ENCODE assay signal across 19 cellular contexts in genomic region chr18:58076052-58076451, GRCh38. TPM values are rescaled to one million over a fixed set of nuclear protein-coding genes. Genes with fewer than 3 reads are reported as not detected.
DNase-seq lines count a peak whose midpoint lies in the region; ATAC-seq and TF ChIP-seq lines count a peak whose summit lies in the region.
"Had no signal": no experiment of that assay in that cellular context is flagged by ENCODE, and none has a peak within 500 bp of the region (broad histone marks: within the 10 kb centered on the region; RNA-seq: fewer than 3 reads in every experiment).

No MANE protein-coding gene starts in this region.

- H3K36me3 ChIP-seq in GM23248 (ENCODE audit: low read depth) (no peaks in the 10 kb centered on the region), transverse colon (no peaks in the 10 kb centered on the region)
- H3K36me3 ChIP-seq: cardiac muscle cell, neutrophil, uterus had no signal

- H3K27ac ChIP-seq in GM23248 (no peak overlapping the region), epithelial cell of prostate (peak overlapping the region; percentile 18), transverse colon (no peak overlapping the region), H9 (ENCODE audit: insufficient read length, low read depth, low read length) (no peak overlapping the region)
- H3K27ac ChIP-seq: cardiac muscle cell, neutrophil, uterus had no signal

- H3K27me3 ChIP-seq in GM23248 (replicated peaks; ENCODE audit: insufficient read depth): peaks cover 16% of the 10 kb centered on the region; the same call in 1 of the 2 replicates
- H3K27me3 ChIP-seq in transverse colon: no peaks in the 10 kb centered on the region
- no peaks in the 10 kb centered on the region for H3K27me3 ChIP-seq in H9 (ENCODE audit: insufficient read depth, low read length)
- H3K27me3 ChIP-seq: cardiac muscle cell, neutrophil, uterus had no signal

- H3K9me3 Mint-ChIP-seq in stimulated activated naive B cell treated with anti-CD40 and anti-IgM and Interleukin-4, amounts not matched to agents 10 μg/mL and 1 μg/mL and 100 μg/mL, for 72 hours: no peaks in the 10 kb centered on the region
- H3K9me3 Mint-ChIP-seq in H9: peaks cover 0 to 2% of the 10 kb centered on the region in 2 experiments; a peak in 1 of 5 replicates
- H3K9me3 Mint-ChIP-seq: activated T-cell treated with anti-CD3 and anti-CD28 coated beads, Interleukin-2, amount 50 U/mL, for 24 hours; memory B cell had no signal

- H3K27me3 Mint-ChIP-seq in stimulated activated naive B cell treated with anti-CD40 and anti-IgM and Interleukin-4, amounts not matched to agents 10 μg/mL and 1 μg/mL and 100 μg/mL, for 72 hours: peaks cover 0 to 5% of the 10 kb centered on the region in 2 donors
- no peaks in the 10 kb centered on the region; the same call in none of the 2 replicates for H3K27me3 Mint-ChIP-seq in H9 (ENCODE audit: low read depth)
- H3K27me3 Mint-ChIP-seq: memory B cell had no signal

- no peak overlapping the region for H3K56ac ChIP-seq in H9 (ENCODE audit: insufficient read length, low read depth, low read length)

- H3K4me1 Mint-ChIP-seq in stimulated activated naive B cell treated with anti-CD40 and anti-IgM and Interleukin-4, amounts not matched to agents 10 μg/mL and 1 μg/mL and 100 μg/mL, for 72 hours: no peaks in the 10 kb centered on the region
- peaks cover 23 to 40% of the 10 kb centered on the region in 2 experiments for H3K4me1 Mint-ChIP-seq in H9

- H2BK5ac ChIP-seq in H9 (ENCODE audit: insufficient read length, low read length): no peak overlapping the region

- no peak overlapping the region for H2BK12ac ChIP-seq in H9 (ENCODE audit: insufficient read length, low read depth, low read length)

- DNase-seq in GM23248 (peak; percentile 7), NCI-H226 (peak; percentile 46), epithelial cell of prostate (ENCODE audit: low read depth, low spot score) (no peak), renal cortical epithelial cell (ENCODE audit: low read depth) (peak; percentile 49), transverse colon (no peak), H9 (no peak)
- DNase-seq in stimulated activated naive B cell treated with anti-CD40 and anti-IgM and Interleukin-4, amounts not matched to agents 10 μg/mL and 1 μg/mL and 100 μg/mL, for 72 hours: no peak
- DNase-seq: activated gamma-delta T cell treated with Interleukin-2 at 50 U/mL for 16 hours; activated T-cell treated with anti-CD3 and anti-CD28 coated beads, Interleukin-2, amount 50 U/mL, for 24 hours; endodermal cell; GOT3; KG1; NCI-H526; small intestine; stimulated activated CD4-positive, alpha-beta T cell treated with anti-CD3 and anti-CD28 coated beads, Interleukin-2, amount 100 ng/mL, for 24 hours; uterus had no signal

- intact Hi-C loops in transverse colon (cut with DNase I; ENCODE audit: low total_unique reads): no loop called here

- H3K4me3 Mint-ChIP-seq in stimulated activated naive B cell treated with anti-CD40 and anti-IgM and Interleukin-4, amounts not matched to agents 10 μg/mL and 1 μg/mL and 100 μg/mL, for 72 hours: no peak overlapping the region
- H3K4me3 Mint-ChIP-seq in H9: no peak overlapping the region
- H3K4me3 Mint-ChIP-seq: activated T-cell treated with anti-CD3 and anti-CD28 coated beads, Interleukin-2, amount 50 U/mL, for 24 hours; endodermal cell; memory B cell had no signal

- H3T11ph ChIP-seq in H9 (ENCODE audit: low read length): no peak overlapping the region

- WGBS in GM23248 (ENCODE audit: low coverage in 1 of 2, low lambda C conversion rate in 2 of 2, missing lambda C conversion rate in 2 of 2), 2 experiments: 32 to 46% methylated on average over 2 of the region's 2 CpGs
- WGBS in transverse colon (ENCODE audit: low coverage in 1 of 2), 2 donors: 85 to 86% methylated on average over 2 of the region's 2 CpGs
- WGBS in H9 (ENCODE audit: extremely low coverage, insufficient read length, low lambda C conversion rate): no CpG with 5 or more reads among the region's 2 CpGs

- no peak for TF ChIP-seq POLR2A in transverse colon (IDR thresholded peaks at IDR 0.05)

- no peak overlapping the region for H4K8ac ChIP-seq in H9 (replicated peaks; ENCODE audit: insufficient read length, low read depth, low read length)

- no peaks in the 10 kb centered on the region for H4K20me1 ChIP-seq in GM23248 (ENCODE audit: insufficient read depth)
- H4K20me1 ChIP-seq in H9 (ENCODE audit: control insufficient read depth, insufficient read depth, insufficient read length): no peaks in the 10 kb centered on the region

- peaks cover 3% of the 10 kb centered on the region for H3K79me1 ChIP-seq in H9 (ENCODE audit: insufficient read depth, low read depth, low read length, poor library complexity, severe bottlenecking)

- H3K4me2 ChIP-seq in GM23248 (ENCODE audit: unreplicated experiment) (no peak overlapping the region), H9 (ENCODE audit: insufficient read depth, insufficient read length, low read length) (no peak overlapping the region)

- no peak overlapping the region for H2AFZ ChIP-seq in GM23248
- no peak overlapping the region for H2AFZ ChIP-seq in H9 (ENCODE audit: low read length)

- H3K79me2 ChIP-seq in GM23248 (ENCODE audit: insufficient read depth) (no peaks in the 10 kb centered on the region), H9 (ENCODE audit: insufficient read depth, low read length) (peaks cover 3% of the 10 kb centered on the region; the same call in 1 of the 2 replicates)

- H3K9ac ChIP-seq in GM23248 (no peak overlapping the region), H9 (ENCODE audit: extremely low read depth, insufficient read length, low read length) (no peak overlapping the region)

- in situ Hi-C loops in GM23248 (cut with MboI) (no loop called here), transverse colon (cut with MboI; ENCODE audit: low pct_ligation_motif_present in 1 of 4, low pct_unique_long_range_greater_than_20kb in 1 of 4, low sequenced_read_pairs in 3 of 4) (no loop called here)

- H3K36me3 Mint-ChIP-seq in stimulated activated naive B cell treated with anti-CD40 and anti-IgM and Interleukin-4, amounts not matched to agents 10 μg/mL and 1 μg/mL and 100 μg/mL, for 72 hours: no peaks in the 10 kb centered on the region
- H3K36me3 Mint-ChIP-seq in H9 (ENCODE audit: insufficient read depth in 1 of 3, low read depth in 3 of 3): peaks cover 0 to 9% (median 0%) of the 10 kb centered on the region in 3 experiments; a peak in 2 of 7 replicates

- H3F3A ChIP-seq in GM23248 (ENCODE audit: insufficient read depth): no peaks in the 10 kb centered on the region

- H3K4me1 ChIP-seq in GM23248 (ENCODE audit: insufficient read depth) (no peaks in the 10 kb centered on the region), transverse colon (peaks cover 2 to 27% (median 9%) of the 10 kb centered on the region in 4 donors), H9 (ENCODE audit: insufficient read depth, low read length) (no peaks in the 10 kb centered on the region)
- H3K4me1 ChIP-seq: uterus had no signal

- H2BK120ac ChIP-seq in H9 (ENCODE audit: low read depth, low read length, poor library complexity, severe bottlenecking): no peak overlapping the region

- TF ChIP-seq CTCF in transverse colon (IDR thresholded peaks at IDR 0.05): no peak
- no peak for TF ChIP-seq CTCF in H9 (conservative IDR thresholded peaks at IDR 0.05)

- H3K27ac Mint-ChIP-seq in stimulated activated naive B cell treated with anti-CD40 and anti-IgM and Interleukin-4, amounts not matched to agents 10 μg/mL and 1 μg/mL and 100 μg/mL, for 72 hours: no peak overlapping the region
- H3K27ac Mint-ChIP-seq in H9: peak overlapping the region in 1 of 3 experiments; percentile 81; a peak in 1 of 7 replicates
- H3K27ac Mint-ChIP-seq: activated T-cell treated with anti-CD3 and anti-CD28 coated beads, Interleukin-2, amount 50 U/mL, for 24 hours; endodermal cell; memory B cell had no signal

- no peak overlapping the region for H3K4ac ChIP-seq in H9 (ENCODE audit: low read depth, low read length)

- H3K18ac ChIP-seq in H9 (ENCODE audit: insufficient read length, low read depth, low read length): no peak overlapping the region

- no peak overlapping the region for H2AK5ac ChIP-seq in H9 (ENCODE audit: insufficient read length, low read length)

- no peak overlapping the region for H3K4me3 ChIP-seq in GM23248
- H3K4me3 ChIP-seq in transverse colon: no peak overlapping the region
- H3K4me3 ChIP-seq: cardiac muscle cell, uterus had no signal

- TF ChIP-seq EP300 in transverse colon (IDR thresholded peaks at IDR 0.05; ENCODE audit: low read depth): no peak

- H3K14ac ChIP-seq in H9 (ENCODE audit: insufficient read depth, low read length): no peak overlapping the region

- H4K5ac ChIP-seq in H9 (ENCODE audit: insufficient read length, low read depth, low read length): no peak overlapping the region

- ATAC-seq in stimulated activated naive B cell treated with anti-CD40 and anti-IgM and Interleukin-4, amounts not matched to agents 10 μg/mL and 1 μg/mL and 100 μg/mL, for 72 hours (replicated peaks): no peak

- no peak overlapping the region for H4K91ac ChIP-seq in H9 (ENCODE audit: insufficient read length, low read depth, low read length)

- no peaks in the 10 kb centered on the region for H3K9me2 ChIP-seq in GM23248 (ENCODE audit: insufficient read depth)

- no peaks in the 10 kb centered on the region for H3K9me3 ChIP-seq in GM23248 (ENCODE audit: low read depth)
- H3K9me3 ChIP-seq in transverse colon: no peaks in the 10 kb centered on the region
- H3K9me3 ChIP-seq in H9 (ENCODE audit: control insufficient read depth, low read depth, low read length): no peaks in the 10 kb centered on the region
- H3K9me3 ChIP-seq: neutrophil, uterus had no signal

- H3K23ac ChIP-seq in H9 (ENCODE audit: insufficient read length, low read depth, low read length): no peak overlapping the region

- no peaks in the 10 kb centered on the region for H3K23me2 ChIP-seq in H9 (ENCODE audit: insufficient read length, low read depth, low read length, poor library complexity, severe bottlenecking)

- H2BK15ac ChIP-seq in H9 (ENCODE audit: low read depth, low read length): no peak overlapping the region

- H2BK20ac ChIP-seq in H9 (ENCODE audit: low read depth, low read length, poor library complexity, severe bottlenecking): no peak overlapping the region

RNA-seq across cellular contexts. Expression of gene NEDD4L, which starts 32.0 kb away (rescaled TPM):
- 6.1 and 7.1 TPM in 2 replicates for total RNA-seq in GM23248 (2014; rRNA removed; shearing (Covaris generic))
- 3.2 and 3.7 TPM in 2 replicates for polyA plus RNA-seq in GM23248 (2016; fragmentation: Nextera tagmentation; extraction: Ambion mirVana)
- total RNA-seq in renal cortical epithelial cell (51.9 and 80.2 TPM in 2 replicates), transverse colon (100 to 1,000 TPM; 217 to 773 (median 305) TPM), H9 (2021) (56.1 and 76.3 TPM in 2 replicates)

Comparison
In these comparisons a context has a peak if more than half of its experiments do, and no peak if none do; other contexts are left out.
1. DNase-seq: peak in GM23248 (single experiment), NCI-H226 (single experiment) and renal cortical epithelial cell (single experiment); none in epithelial cell of prostate (single experiment), transverse colon (single experiment), stimulated activated naive B cell treated with anti-CD40 and anti-IgM and Interleukin-4, amounts not matched to agents 10 μg/mL and 1 μg/mL and 100 μg/mL, for 72 hours (single experiment) and H9 (single experiment).